Comparison of ENCODE assay signal across 1 cellular context in the genomic region with DNA sequence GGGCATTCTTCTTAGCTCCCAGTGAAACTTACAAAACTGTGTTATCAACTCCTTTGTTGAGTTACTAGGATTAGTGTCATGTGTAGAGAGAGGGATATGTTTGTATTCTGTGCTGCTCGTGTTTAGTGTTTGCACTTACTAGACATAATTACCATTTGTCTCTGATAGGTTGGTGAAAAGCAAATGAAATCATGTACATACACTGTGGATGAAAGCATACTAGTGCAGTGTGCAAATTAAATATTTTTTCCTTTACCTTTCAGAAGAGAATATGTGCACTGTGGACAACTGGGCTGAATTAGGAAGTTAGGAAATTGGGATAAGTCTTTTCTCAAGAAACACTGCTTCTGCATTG.
TF ChIP-seq lines count a peak whose summit lies in the region.

No MANE protein-coding gene starts in this region.

TF ChIP-seq in IMR-90, 13 proteins besides CTCF, POLR2A, EP300 and RAD21 (continued from another document):
- no peak for TF ChIP-seq MXI1 (IDR thresholded peaks at IDR 0.05; ENCODE audit: borderline replicate concordance, low read depth, low read length)
- TF ChIP-seq BHLHE40 (IDR thresholded peaks at IDR 0.05; ENCODE audit: low read depth, low read length), result no peak
- TF ChIP-seq MAZ (IDR thresholded peaks at IDR 0.05; ENCODE audit: borderline replicate concordance, low read depth, low read length), result no peak
